Comparison of ENCODE assay signal across 22 cellular contexts in the genomic region with DNA sequence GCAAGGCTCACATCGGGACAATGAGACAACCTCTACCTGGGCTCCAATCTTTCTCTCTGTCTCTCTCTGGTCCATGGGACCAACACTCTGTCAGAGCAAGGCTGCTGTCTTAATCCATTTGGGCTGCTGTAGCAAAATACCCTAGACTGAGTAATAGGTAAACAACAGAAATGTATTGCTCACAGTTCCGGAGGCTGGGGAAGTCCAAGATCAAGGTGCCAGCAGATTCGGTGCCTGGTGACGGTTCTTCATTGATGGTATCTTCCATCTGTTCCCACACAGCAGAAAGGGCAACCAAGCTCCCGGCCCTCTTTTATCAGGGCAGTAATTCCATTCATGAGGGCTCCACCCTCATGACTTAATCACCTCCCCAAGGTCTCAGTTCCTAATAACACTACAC.
"Had no signal": no experiment of that assay in that cellular context is flagged by ENCODE, and none has a peak within 500 bp of the region (broad histone marks: within the 10 kb centered on the region; RNA-seq: fewer than 3 reads in every experiment).

No MANE protein-coding gene starts in this region.

- H3K36me3 ChIP-seq: brain microvascular endothelial cell, gastrocnemius medialis, heart right ventricle, left lung, prostate gland, right lobe of liver, suprapubic skin, upper lobe of right lung had no signal

- H3K4me3 ChIP-seq: dorsolateral prefrontal cortex, gastrocnemius medialis, heart right ventricle, left lung, prostate gland, right lobe of liver, suprapubic skin, upper lobe of right lung had no signal

- H3K27ac ChIP-seq: brain microvascular endothelial cell, dorsolateral prefrontal cortex, gastrocnemius medialis, heart right ventricle, left lung, prostate gland, right lobe of liver, suprapubic skin, upper lobe of right lung had no signal

- DNase-seq: activated CD4-positive, CD25-positive, alpha-beta regulatory T cell; activated CD8-positive, alpha-beta memory T cell treated with anti-CD3 and anti-CD28 coated beads, Interleukin-2, amount 10 ng/mL, durations not matched to agents 7 days and 5 days; activated effector memory CD4-positive, alpha-beta T cell treated with anti-CD3 and anti-CD28 coated beads, Interleukin-2, amount 50 U/mL, for 16 hours; activated T-cell treated with anti-CD3 and anti-CD28 coated beads, Interleukin-2, amount 50 U/mL, for 24 hours; amygdala; brain microvascular endothelial cell; dorsolateral prefrontal cortex; gastrocnemius medialis; heart right ventricle; left lung; mesenchymal stem cell; nucleus accumbens; right lobe of liver; stimulated activated CD4-positive, alpha-beta T cell treated with anti-CD3 and anti-CD28 coated beads, Interleukin-2, amount 100 ng/mL, for 24 hours; stimulated activated naive CD8-positive, alpha-beta T cell treated with anti-CD3 and anti-CD28 coated beads, Interleukin-15, Interleukin-2, amounts not matched to agents 100 U/mL and 50 U/mL, for 24 hours; upper lobe of right lung had no signal

- H3K4me1 ChIP-seq: gastrocnemius medialis, prostate gland, right lobe of liver had no signal

- H3K27me3 ChIP-seq: brain microvascular endothelial cell, dorsolateral prefrontal cortex, gastrocnemius medialis, left lung, right lobe of liver, suprapubic skin, upper lobe of right lung had no signal

- FAIRE-seq: endometrium, keratinocyte had no signal

- H3K9me3 ChIP-seq: gastrocnemius medialis, heart right ventricle, left lung, prostate gland, right lobe of liver, suprapubic skin, upper lobe of right lung had no signal

- ATAC-seq: activated CD8-positive, alpha-beta memory T cell treated with anti-CD3 and anti-CD28 coated beads, Interleukin-2, amount 10 ng/mL, durations not matched to agents 7 days and 5 days; activated naive CD4-positive, alpha-beta T cell treated with anti-CD3 and anti-CD28 coated beads, Interleukin-2, amount 50 U/mL, for 72 hours; gastrocnemius medialis; heart right ventricle; left lung; natural killer cell treated with Interleukin-12 subunit alpha and Interleukin-12 subunit beta and Interleukin-15 and Interleukin-18, amount 100 ng/mL, for 72 hours; right lobe of liver; stimulated activated naive CD8-positive, alpha-beta T cell treated with anti-CD3 and anti-CD28 coated beads, Interleukin-15, Interleukin-2, amounts not matched to agents 100 U/mL and 50 U/mL, for 24 hours; upper lobe of right lung had no signal
